ENCODE assay signal across 18 cellular contexts in genomic region chr10:34757933-34758332, GRCh38. TPM values are rescaled to one million over a fixed set of nuclear protein-coding genes. Genes with fewer than 3 reads are reported as not detected.
DNase-seq lines count a peak whose midpoint lies in the region; ATAC-seq, FAIRE-seq and TF ChIP-seq lines count a peak whose summit lies in the region.
"Had no signal": no experiment of that assay in that cellular context is flagged by ENCODE, and none has a peak within 500 bp of the region (broad histone marks: within the 10 kb centered on the region; RNA-seq: fewer than 3 reads in every experiment).

No MANE protein-coding gene starts in this region.

- FAIRE-seq in astrocyte (lab: Jason Lieb, UNC) (no peak), small intestine (lab: Jason Lieb, UNC) (no peak)

- no peaks in the 10 kb centered on the region for H3K27me3 ChIP-seq in GM23248 (replicated peaks; ENCODE audit: insufficient read depth)
- no peaks in the 10 kb centered on the region for H3K27me3 ChIP-seq in astrocyte (ENCODE audit: insufficient read depth, low read length)
- H3K27me3 ChIP-seq in fibroblast of lung (ENCODE audit: control insufficient read depth, insufficient read depth, low read length), result no peaks in the 10 kb centered on the region
- no peaks in the 10 kb centered on the region for H3K27me3 ChIP-seq in small intestine (ENCODE audit: control insufficient read depth in 2 of 2, insufficient read depth in 2 of 2, low read length in 2 of 2)
- H3K27me3 ChIP-seq: vagina had no signal

- no peaks in the 10 kb centered on the region for H3K27me3 Mint-ChIP-seq in astrocyte (ENCODE audit: low read depth, unreplicated experiment)
- H3K27me3 Mint-ChIP-seq in activated T-cell treated with anti-CD3 and anti-CD28 coated beads, Interleukin-2, amount 50 U/mL, for 4 hours (ENCODE audit: low read depth), result peaks cover 12% of the 10 kb centered on the region

- no peak overlapping the region for H3K4me3 Mint-ChIP-seq in astrocyte (ENCODE audit: unreplicated experiment)
- H3K4me3 Mint-ChIP-seq in activated T-cell treated with anti-CD3 and anti-CD28 coated beads, Interleukin-2, amount 50 U/mL, for 4 hours, result no peak overlapping the region
- H3K4me3 Mint-ChIP-seq: naive thymus-derived CD8-positive, alpha-beta T cell had no signal

- H3K4me2 ChIP-seq in GM23248 (ENCODE audit: unreplicated experiment) (peak overlapping the region; percentile 25), astrocyte (ENCODE audit: low read length) (peak overlapping the region; percentile 76), fibroblast of lung (ENCODE audit: extremely low read depth, insufficient read depth, low read length) (peak overlapping the region; percentile 41)
- H3K4me2 ChIP-seq: KMS-11 had no signal

- no peak overlapping the region for H2AFZ ChIP-seq in GM23248
- H2AFZ ChIP-seq in astrocyte (ENCODE audit: low read depth, low read length), result no peak overlapping the region
- H2AFZ ChIP-seq in fibroblast of lung (ENCODE audit: low read length), result no peak overlapping the region

- H3K9ac ChIP-seq in GM23248 (no peak overlapping the region), astrocyte (ENCODE audit: low read length) (no peak overlapping the region), fibroblast of lung (ENCODE audit: insufficient read depth, low read length) (no peak overlapping the region)
- H3K9ac ChIP-seq: KMS-11 had no signal

- H3K27ac Mint-ChIP-seq in astrocyte (ENCODE audit: unreplicated experiment), result peak overlapping the region; percentile 28
- H3K27ac Mint-ChIP-seq: naive thymus-derived CD8-positive, alpha-beta T cell had no signal

- no peaks in the 10 kb centered on the region for H3K9me2 ChIP-seq in GM23248 (ENCODE audit: insufficient read depth)

- H3K9me3 Mint-ChIP-seq in astrocyte (ENCODE audit: unreplicated experiment), result no peaks in the 10 kb centered on the region
- H3K9me3 Mint-ChIP-seq in activated T-cell treated with anti-CD3 and anti-CD28 coated beads, Interleukin-2, amount 50 U/mL, for 4 hours, result no peaks in the 10 kb centered on the region

- TF ChIP-seq CTCF in astrocyte (IDR thresholded peaks at IDR 0.05; ENCODE audit: insufficient read depth, low read depth, low read length), result no peak
- no peak for TF ChIP-seq CTCF in fibroblast of lung (conservative IDR thresholded peaks at IDR 0.05 in 1 of 2, IDR thresholded peaks at IDR 0.05 in 1 of 2; ENCODE audit: low read depth in 1 of 2, low read length in 2 of 2)

- H3K9me3 ChIP-seq in GM23248 (ENCODE audit: low read depth) (no peaks in the 10 kb centered on the region), astrocyte (ENCODE audit: insufficient read depth, low read depth, low read length) (no peaks in the 10 kb centered on the region), fibroblast of lung (ENCODE audit: control insufficient read depth, insufficient read depth, low read depth, low read length) (no peaks in the 10 kb centered on the region), small intestine (ENCODE audit: control insufficient read depth, low read depth) (no peaks in the 10 kb centered on the region)
- H3K9me3 ChIP-seq: vagina had no signal

- H3K79me2 ChIP-seq in GM23248 (ENCODE audit: insufficient read depth) (peaks cover 65% of the 10 kb centered on the region), astrocyte (ENCODE audit: insufficient read depth, low read length) (peaks cover 56% of the 10 kb centered on the region), fibroblast of lung (ENCODE audit: control insufficient read depth, insufficient read depth, low read length) (peaks cover 2% of the 10 kb centered on the region)

- H3K4me3 ChIP-seq in GM23248, result no peak overlapping the region; the same call in 1 of the 2 replicates
- no peak overlapping the region for H3K4me3 ChIP-seq in astrocyte (ENCODE audit: insufficient read depth, low read depth, low read length)
- H3K4me3 ChIP-seq in fibroblast of lung (replicated peaks in 1 of 4; ENCODE audit: control extremely low read depth in 1 of 4, insufficient read depth in 1 of 4, low read depth in 3 of 4, low read length in 4 of 4), result no peak overlapping the region
- H3K4me3 ChIP-seq in small intestine (ENCODE audit: low read depth in 1 of 2, low read length in 2 of 2), result no peak overlapping the region
- H3K4me3 ChIP-seq: vagina had no signal

- H3K4me1 ChIP-seq in GM23248 (ENCODE audit: insufficient read depth) (peaks cover 38% of the 10 kb centered on the region), astrocyte (ENCODE audit: insufficient read depth, low read length) (peaks cover 13% of the 10 kb centered on the region), fibroblast of lung (ENCODE audit: control insufficient read depth, extremely low read depth, insufficient read depth, low read length) (peaks cover 3% of the 10 kb centered on the region), small intestine (ENCODE audit: control insufficient read depth in 2 of 2, insufficient read depth in 1 of 2, low read depth in 1 of 2, low read length in 1 of 2) (peaks cover 2 to 4% of the 10 kb centered on the region in 2 donors)

- ATAC-seq in GM19467 (IDR thresholded peaks at IDR 0.05; ENCODE audit: unreplicated experiment) (no peak), HG02970 (IDR thresholded peaks at IDR 0.05; ENCODE audit: low FRiP score, unreplicated experiment) (no peak)
- no peak for ATAC-seq in activated T-cell treated with anti-CD3 and anti-CD28 coated beads, Interleukin-2, amount 50 U/mL, for 4 hours
- ATAC-seq: naive thymus-derived CD8-positive, alpha-beta T cell had no signal

- H3K36me3 ChIP-seq in GM23248 (ENCODE audit: low read depth), result no peaks in the 10 kb centered on the region
- no peaks in the 10 kb centered on the region for H3K36me3 ChIP-seq in astrocyte (ENCODE audit: insufficient read depth, low read length)
- no peaks in the 10 kb centered on the region for H3K36me3 ChIP-seq in fibroblast of lung (ENCODE audit: control insufficient read depth, insufficient read depth, low read length)
- no peaks in the 10 kb centered on the region for H3K36me3 ChIP-seq in small intestine (ENCODE audit: control insufficient read depth in 2 of 2, insufficient read depth in 2 of 2, low read length in 2 of 2)
- H3K36me3 ChIP-seq: vagina, WERI-Rb-1 had no signal

- H3F3A ChIP-seq in GM23248 (ENCODE audit: insufficient read depth), result peaks cover 30% of the 10 kb centered on the region

- H3K4me1 Mint-ChIP-seq in astrocyte (ENCODE audit: low read depth, unreplicated experiment), result peaks cover 22% of the 10 kb centered on the region
- H3K4me1 Mint-ChIP-seq in activated T-cell treated with anti-CD3 and anti-CD28 coated beads, Interleukin-2, amount 50 U/mL, for 4 hours (ENCODE audit: low read depth), result no peaks in the 10 kb centered on the region
- H3K4me1 Mint-ChIP-seq: naive thymus-derived CD8-positive, alpha-beta T cell had no signal

- H3K27ac ChIP-seq in GM23248 (peak overlapping the region; percentile 58), astrocyte (ENCODE audit: low read depth, low read length) (peak overlapping the region; percentile 60), fibroblast of lung (ENCODE audit: insufficient read depth, low read length) (peak overlapping the region; percentile 6), small intestine (ENCODE audit: low read depth in 1 of 2, low read length in 1 of 2) (peak overlapping the region; percentile 29 to 55)
- H3K27ac ChIP-seq: KMS-11, vagina, WERI-Rb-1 had no signal

- in situ Hi-C loops in GM23248 (cut with MboI), result no loop called here

- DNase-seq in GM23248, result no peak
- no peak for DNase-seq in astrocyte (ENCODE audit: low read depth)
- no peak for DNase-seq in fibroblast of lung (ENCODE audit: low read depth in 2 of 2)
- no peak for DNase-seq in small intestine
- DNase-seq in Kasumi-1 (lab: John Stamatoyannopoulos, UW), result no peak
- DNase-seq in activated T-cell treated with anti-CD3 and anti-CD28 coated beads, Interleukin-2, amount 50 U/mL, for 4 hours, result no peak
- DNase-seq: activated gamma-delta T cell; caudate nucleus; naive thymus-derived CD8-positive, alpha-beta T cell; NCI-H1105 treated with DMSO at 0.1 percent for 48 hours; NCI-H526; stimulated activated CD4-positive, alpha-beta T cell treated with anti-CD3 and anti-CD28 coated beads, Interleukin-2, amount 100 ng/mL, for 48 hours; T-helper 2 cell; WERI-Rb-1 had no signal

- H3K36me3 Mint-ChIP-seq in astrocyte (ENCODE audit: low read depth, unreplicated experiment), result peaks cover 2% of the 10 kb centered on the region
- H3K36me3 Mint-ChIP-seq in activated T-cell treated with anti-CD3 and anti-CD28 coated beads, Interleukin-2, amount 50 U/mL, for 4 hours (ENCODE audit: insufficient read depth), result no peaks in the 10 kb centered on the region
- H3K36me3 Mint-ChIP-seq: naive thymus-derived CD8-positive, alpha-beta T cell had no signal

- H4K20me1 ChIP-seq in GM23248 (ENCODE audit: insufficient read depth) (no peaks in the 10 kb centered on the region), astrocyte (ENCODE audit: insufficient read depth, low read length) (peaks cover 16% of the 10 kb centered on the region), fibroblast of lung (ENCODE audit: control insufficient read depth, extremely low read depth, insufficient read depth, low read length) (no peaks in the 10 kb centered on the region)

RNA-seq across cellular contexts. Expression of gene PARD3, which starts 57.2 kb away (rescaled TPM):
- total RNA-seq in GM23248 (2014; rRNA removed; shearing (Covaris generic)), result 21.2 and 30.9 TPM in 2 replicates
- polyA plus RNA-seq in GM23248 (2016; fragmentation: Nextera tagmentation; extraction: Ambion mirVana) (6.3 and 7.7 TPM in 2 replicates), fibroblast of lung (24.0 and 26.8 TPM in 2 replicates), small intestine (10 to 100 TPM; 14.3 to 16.3 (median 14.6) TPM)
- total RNA-seq in astrocyte (35.4 and 35.9 TPM in 2 replicates), fibroblast of lung (43.1 and 46.4 TPM in 2 replicates)
- polyA plus RNA-seq in fibroblast of lung (2012), result 16.8 TPM in 2 replicates
- polyA minus RNA-seq in fibroblast of lung (ENCODE audit: low replicate concordance), result 8.5 and 12.0 TPM in 2 replicates
- under 1 TPM; 0.35 to 0.53 (median 0.37) TPM for total RNA-seq in activated T-cell treated with anti-CD3 and anti-CD28 coated beads, Interleukin-2, amount 50 U/mL, for 4 hours

Comparison
In these comparisons a context has a peak if more than half of its experiments do, and no peak if none do; other contexts are left out.
1. H3K27ac ChIP-seq: peak in every context shown above with its lines; median percentile 60 in astrocyte; 58 in GM23248; 42 in small intestine; 6 in fibroblast of lung.
2. H3K4me2 ChIP-seq: peak in every context shown above with its lines; median percentile 76 in astrocyte; 41 in fibroblast of lung; 25 in GM23248.
3. RNA of gene PARD3, which starts 57.2 kb away (total RNA-seq): 43.1 to 46.4 TPM in fibroblast of lung, 35.4 to 35.9 TPM in astrocyte and 21.2 to 30.9 TPM in GM23248; 0.35 to 0.53 TPM in activated T-cell treated with anti-CD3 and anti-CD28 coated beads, Interleukin-2, amount 50 U/mL, for 4 hours; every median in the first group is over 10 times any median in the second.